Comparison of ENCODE assay signal across 15 cellular contexts in genomic region chr16:2691491-2692248, GRCh38. TPM values are rescaled to one million over a fixed set of nuclear protein-coding genes. Genes with fewer than 3 reads are reported as not detected.
A peak's percentile ranks its signal among the peaks of the same experiment; 100 is the strongest.
DNase-seq lines count a peak whose midpoint lies in the region; ATAC-seq and TF ChIP-seq lines count a peak whose summit lies in the region.
"Had no signal": no experiment of that assay in that cellular context is flagged by ENCODE, and none has a peak within 500 bp of the region (broad histone marks: within the 10 kb centered on the region; RNA-seq: fewer than 3 reads in every experiment).

No MANE protein-coding gene starts in this region.

- no peak for ATAC-seq in RWPE2 (ENCODE audit: low read depth)
- no peak for ATAC-seq in GM18505 (IDR thresholded peaks at IDR 0.05; ENCODE audit: unreplicated experiment)

- TF ChIP-seq POLR2A in breast epithelium (IDR thresholded peaks at IDR 0.05) (no peak), GM18505 (IDR thresholded peaks at IDR 0.05; ENCODE audit: borderline replicate concordance, extremely low read depth, insufficient read depth, insufficient read length) (no peak)

- H3K36me3 ChIP-seq in RWPE2 (ENCODE audit: low read depth) (peaks cover 13% of the 10 kb centered on the region; the same call in 1 of the 2 replicates), breast epithelium (no peaks in the 10 kb centered on the region), BE2C (peaks cover 16% of the 10 kb centered on the region; the same call in 1 of the 2 replicates)
- H3K36me3 ChIP-seq: ovary had no signal

- H3K4me1 ChIP-seq in RWPE2 (ENCODE audit: insufficient read depth, poor library complexity, severe bottlenecking) (no peaks in the 10 kb centered on the region), breast epithelium (peaks cover 4 to 8% of the 10 kb centered on the region in 2 donors), BE2C (no peaks in the 10 kb centered on the region)

- DNase-seq in DMS 273 treated with DMSO at 0.1 percent for 48 hours (lab: John Stamatoyannopoulos, UW) (peak; percentile 83), RWPE2 (ENCODE audit: low spot score) (peak; percentile 58), globus pallidus (ENCODE audit: low spot score) (peak; percentile 37), pons (ENCODE audit: low spot score) (peak; percentile 46), breast epithelium (ENCODE audit: low spot score in 2 of 2) (no peak), NCI-H2107 (lab: John Stamatoyannopoulos, UW) (no peak), BE2C (no peak)
- DNase-seq: activated B cell treated with CpG ODN at 0.5 μM for 24 hours, AML-193, H9, NCI-H1048 had no signal

- intact Hi-C loops in breast epithelium (cut with DNase I; ENCODE audit: low total_unique reads) = no loop called here

- H3K27ac ChIP-seq in RWPE2 (ENCODE audit: poor library complexity, severe bottlenecking) (no peak overlapping the region), breast epithelium (no peak overlapping the region)
- H3K27ac ChIP-seq: hepatocyte had no signal

- no peak for TF ChIP-seq CTCF in RWPE2 (IDR thresholded peaks at IDR 0.05; ENCODE audit: poor library complexity, severe bottlenecking)
- TF ChIP-seq CTCF in breast epithelium (IDR thresholded peaks at IDR 0.05) = no peak
- no peak for TF ChIP-seq CTCF in BE2C (IDR thresholded peaks at IDR 0.05; ENCODE audit: low read depth, low read length)

- no peaks in the 10 kb centered on the region for H3K9me3 ChIP-seq in RWPE2 (ENCODE audit: severe bottlenecking)
- no peaks in the 10 kb centered on the region for H3K9me3 ChIP-seq in breast epithelium
- no peaks in the 10 kb centered on the region for H3K9me3 ChIP-seq in BE2C
- H3K9me3 ChIP-seq: ovary had no signal

- H3K27me3 ChIP-seq in RWPE2 (ENCODE audit: insufficient read depth, poor library complexity, severe bottlenecking) (no peaks in the 10 kb centered on the region), breast epithelium (no peaks in the 10 kb centered on the region), BE2C (no peaks in the 10 kb centered on the region)
- H3K27me3 ChIP-seq: hepatocyte, ovary had no signal

- H3K4me3 ChIP-seq in RWPE2 (ENCODE audit: severe bottlenecking) (no peak overlapping the region), breast epithelium (no peak overlapping the region), BE2C (ENCODE audit: low read depth, low read length) (no peak overlapping the region)
- H3K4me3 ChIP-seq: hepatocyte, ovary had no signal

RNA-seq across cellular contexts. Expression of gene KCTD5, which starts 9.3 kb away (rescaled TPM):
- 10 to 100 TPM in 2 of 3 donors, 1 to 10 TPM in 1; 8.6 to 19.6 (median 18.4) TPM for total RNA-seq in breast epithelium
- 106 TPM for polyA plus RNA-seq in BE2C (2012; ENCODE audit: insufficient read depth, insufficient read length, low read depth)

RNA-seq across cellular contexts. Expression of gene PRSS27, which starts 28.4 kb away (rescaled TPM):
- total RNA-seq in breast epithelium = under 1 TPM in 1 of 3 donors, not detected in 2; 0.29 TPM
- not detected for polyA plus RNA-seq in BE2C (2012; ENCODE audit: insufficient read depth, insufficient read length, low read depth)
- total RNA-seq: Daoy had no signal

Comparison
In these comparisons a context has a peak if more than half of its experiments do, and no peak if none do; other contexts are left out.
1. DNase-seq: peak in DMS 273 treated with DMSO at 0.1 percent for 48 hours (single experiment), RWPE2 (single experiment), globus pallidus (single experiment) and pons (single experiment); none in breast epithelium (0 of 2), NCI-H2107 (single experiment) and BE2C (single experiment).